Comparison of ENCODE assay signal across 15 cellular contexts in the genomic region with DNA sequence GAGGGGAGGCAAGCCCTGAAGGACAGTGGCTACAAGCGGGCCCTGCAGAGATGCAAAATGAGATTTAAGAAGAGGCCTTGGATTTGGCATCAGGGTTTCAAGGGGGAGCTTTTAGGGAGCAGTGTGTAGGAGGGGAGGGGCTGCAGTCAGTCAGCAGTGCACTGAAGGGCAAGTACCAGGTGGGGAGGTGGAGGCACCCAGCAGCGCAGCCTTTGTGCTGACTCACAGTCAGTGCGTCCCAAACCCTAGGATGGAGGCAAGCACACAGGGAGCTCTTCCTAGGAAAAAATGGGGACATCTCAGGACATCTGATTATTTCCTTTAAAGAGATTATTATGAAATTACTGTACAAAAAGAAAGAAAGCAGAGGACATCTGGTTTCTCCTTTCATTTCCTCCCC.
DNase-seq lines count a peak whose midpoint lies in the region; ATAC-seq and TF ChIP-seq lines count a peak whose summit lies in the region.
"Had no signal": no experiment of that assay in that cellular context is flagged by ENCODE, and none has a peak within 500 bp of the region (broad histone marks: within the 10 kb centered on the region; RNA-seq: fewer than 3 reads in every experiment).

No MANE protein-coding gene starts in this region.

- H3K4me3 ChIP-seq in RWPE2 (ENCODE audit: severe bottlenecking): no peak overlapping the region
- H3K4me3 ChIP-seq in esophagus (ENCODE audit: low read depth in 1 of 2, low read length in 2 of 2): no peak overlapping the region
- H3K4me3 ChIP-seq: sigmoid colon had no signal

- peak overlapping the region; percentile 22 for H3K4me3 Mint-ChIP-seq in activated CD4-positive, alpha-beta T cell treated with anti-CD3 and anti-CD28 coated beads, Interleukin-2, amount 10 ng/mL, durations not matched to agents 24 days and 14 days
- H3K4me3 Mint-ChIP-seq in stimulated activated naive B cell treated with anti-CD40 and anti-IgM and Interleukin-4, amounts not matched to agents 10 μg/mL and 1 μg/mL and 100 μg/mL, for 72 hours: peak overlapping the region in 1 of 2 donors; percentile 2
- H3K4me3 Mint-ChIP-seq in immature natural killer cell: no peak overlapping the region
- H3K4me3 Mint-ChIP-seq: WTC11 had no signal

- WGBS in esophagus, 2 donors: 85% methylated on average over 3 of the region's 3 CpGs

- ATAC-seq in RWPE2 (ENCODE audit: low read depth): no peak; the same call in 2 of the 3 replicates
- no peak for ATAC-seq in stimulated activated naive B cell treated with anti-CD40 and anti-IgM and Interleukin-4, amounts not matched to agents 10 μg/mL and 1 μg/mL and 100 μg/mL, for 72 hours (replicated peaks)
- no peak for ATAC-seq in GM21360 (IDR thresholded peaks at IDR 0.05; ENCODE audit: unreplicated experiment)

- no peaks in the 10 kb centered on the region for H3K9me3 Mint-ChIP-seq in activated CD4-positive, alpha-beta T cell treated with anti-CD3 and anti-CD28 coated beads, Interleukin-2, amount 10 ng/mL, durations not matched to agents 24 days and 14 days
- H3K9me3 Mint-ChIP-seq in stimulated activated naive B cell treated with anti-CD40 and anti-IgM and Interleukin-4, amounts not matched to agents 10 μg/mL and 1 μg/mL and 100 μg/mL, for 72 hours: no peaks in the 10 kb centered on the region
- no peaks in the 10 kb centered on the region for H3K9me3 Mint-ChIP-seq in immature natural killer cell
- H3K9me3 Mint-ChIP-seq: WTC11 had no signal

- peaks cover 48% of the 10 kb centered on the region for H3K4me1 ChIP-seq in RWPE2 (ENCODE audit: insufficient read depth, poor library complexity, severe bottlenecking)
- H3K4me1 ChIP-seq in esophagus (ENCODE audit: control insufficient read depth in 2 of 2, insufficient read depth in 2 of 2, low read length in 1 of 2): peaks cover 10 to 18% of the 10 kb centered on the region in 2 donors

- H3K27ac ChIP-seq in RWPE2 (ENCODE audit: poor library complexity, severe bottlenecking) (peak overlapping the region; percentile 84), esophagus (ENCODE audit: low read depth in 2 of 2, low read length in 1 of 2) (peak overlapping the region; percentile 74 to 84)

- peak overlapping the region; percentile 82 for H3K27ac Mint-ChIP-seq in activated CD4-positive, alpha-beta T cell treated with anti-CD3 and anti-CD28 coated beads, Interleukin-2, amount 10 ng/mL, durations not matched to agents 24 days and 14 days
- peak overlapping the region; percentile 42 for H3K27ac Mint-ChIP-seq in stimulated activated naive B cell treated with anti-CD40 and anti-IgM and Interleukin-4, amounts not matched to agents 10 μg/mL and 1 μg/mL and 100 μg/mL, for 72 hours
- peak overlapping the region in 1 of 6 donors; percentile 31 for H3K27ac Mint-ChIP-seq in immature natural killer cell

- no peak for TF ChIP-seq CTCF in RWPE2 (IDR thresholded peaks at IDR 0.05; ENCODE audit: poor library complexity, severe bottlenecking)

- no peaks in the 10 kb centered on the region for H3K27me3 ChIP-seq in RWPE2 (ENCODE audit: insufficient read depth, poor library complexity, severe bottlenecking)
- no peaks in the 10 kb centered on the region for H3K27me3 ChIP-seq in esophagus (ENCODE audit: control insufficient read depth in 1 of 2, insufficient read depth in 2 of 2, low read length in 2 of 2)
- H3K27me3 ChIP-seq: sigmoid colon had no signal

- intact Hi-C loops in activated CD4-positive, alpha-beta T cell treated with anti-CD3 and anti-CD28 coated beads, Interleukin-2, amount 10 ng/mL, durations not matched to agents 24 days and 14 days (cut with micrococcal nuclease): loop anchor here (2.0 to 10.0 kb wide), 4 partner anchors 28 to 230 kb away; no protein-coding TSS in a partner anchor

- H3K4me1 Mint-ChIP-seq in activated CD4-positive, alpha-beta T cell treated with anti-CD3 and anti-CD28 coated beads, Interleukin-2, amount 10 ng/mL, durations not matched to agents 24 days and 14 days: peaks cover 66% of the 10 kb centered on the region
- peaks cover 49 to 55% of the 10 kb centered on the region in 2 donors for H3K4me1 Mint-ChIP-seq in stimulated activated naive B cell treated with anti-CD40 and anti-IgM and Interleukin-4, amounts not matched to agents 10 μg/mL and 1 μg/mL and 100 μg/mL, for 72 hours
- H3K4me1 Mint-ChIP-seq in immature natural killer cell: peaks cover 39 to 40% of the 10 kb centered on the region in 2 donors

- DNase-seq in activated CD4-positive, alpha-beta T cell treated with anti-CD3 and anti-CD28 coated beads, Interleukin-2, amount 10 ng/mL, durations not matched to agents 24 days and 14 days: no peak
- no peak for DNase-seq in activated CD4-positive, alpha-beta T cell treated with anti-CD3 and anti-CD28 coated beads, Interleukin-2, amount 50 U/mL, for 48 hours
- DNase-seq in RWPE2 (ENCODE audit: low spot score) (no peak), immature natural killer cell (no peak), NOMO-1 treated with dmso at 0.1 percent for 144 hours (lab: John Stamatoyannopoulos, UW; ENCODE audit: unreplicated experiment) (no peak)
- no peak for DNase-seq in stimulated activated naive B cell treated with anti-CD40 and anti-IgM and Interleukin-4, amounts not matched to agents 10 μg/mL and 1 μg/mL and 100 μg/mL, for 72 hours
- DNase-seq: cortex of kidney, foreskin melanocyte, kidney, NCI-H1417 treated with DMSO at 0.1 percent for 48 hours, NCI-H524 had no signal

- no peaks in the 10 kb centered on the region for H3K27me3 Mint-ChIP-seq in activated CD4-positive, alpha-beta T cell treated with anti-CD3 and anti-CD28 coated beads, Interleukin-2, amount 10 ng/mL, durations not matched to agents 24 days and 14 days
- no peaks in the 10 kb centered on the region for H3K27me3 Mint-ChIP-seq in stimulated activated naive B cell treated with anti-CD40 and anti-IgM and Interleukin-4, amounts not matched to agents 10 μg/mL and 1 μg/mL and 100 μg/mL, for 72 hours
- H3K27me3 Mint-ChIP-seq in immature natural killer cell (ENCODE audit: low read depth in 3 of 3): peaks cover 2 to 6% (median 3%) of the 10 kb centered on the region in 3 donors

- H3K9me3 ChIP-seq in RWPE2 (ENCODE audit: severe bottlenecking) (no peaks in the 10 kb centered on the region), esophagus (ENCODE audit: control insufficient read depth in 2 of 2, insufficient read depth in 1 of 2, low read depth in 1 of 2, low read length in 1 of 2) (peaks cover 0 to 2% of the 10 kb centered on the region in 2 donors)
- H3K9me3 ChIP-seq: sigmoid colon had no signal

- H3K36me3 ChIP-seq in RWPE2 (ENCODE audit: low read depth) (peaks cover 68% of the 10 kb centered on the region), esophagus (ENCODE audit: control insufficient read depth in 2 of 2, insufficient read depth in 2 of 2, low read length in 1 of 2) (peaks cover 8 to 26% of the 10 kb centered on the region in 2 donors)

- H3K36me3 Mint-ChIP-seq in activated CD4-positive, alpha-beta T cell treated with anti-CD3 and anti-CD28 coated beads, Interleukin-2, amount 10 ng/mL, durations not matched to agents 24 days and 14 days (ENCODE audit: low read depth): peaks cover 75% of the 10 kb centered on the region
- peaks cover 53 to 68% of the 10 kb centered on the region in 2 donors for H3K36me3 Mint-ChIP-seq in stimulated activated naive B cell treated with anti-CD40 and anti-IgM and Interleukin-4, amounts not matched to agents 10 μg/mL and 1 μg/mL and 100 μg/mL, for 72 hours
- peaks cover 21 to 48% (median 28%) of the 10 kb centered on the region in 3 donors for H3K36me3 Mint-ChIP-seq in immature natural killer cell
